ENCODE assay signal across 1 cellular context in the genomic region with DNA sequence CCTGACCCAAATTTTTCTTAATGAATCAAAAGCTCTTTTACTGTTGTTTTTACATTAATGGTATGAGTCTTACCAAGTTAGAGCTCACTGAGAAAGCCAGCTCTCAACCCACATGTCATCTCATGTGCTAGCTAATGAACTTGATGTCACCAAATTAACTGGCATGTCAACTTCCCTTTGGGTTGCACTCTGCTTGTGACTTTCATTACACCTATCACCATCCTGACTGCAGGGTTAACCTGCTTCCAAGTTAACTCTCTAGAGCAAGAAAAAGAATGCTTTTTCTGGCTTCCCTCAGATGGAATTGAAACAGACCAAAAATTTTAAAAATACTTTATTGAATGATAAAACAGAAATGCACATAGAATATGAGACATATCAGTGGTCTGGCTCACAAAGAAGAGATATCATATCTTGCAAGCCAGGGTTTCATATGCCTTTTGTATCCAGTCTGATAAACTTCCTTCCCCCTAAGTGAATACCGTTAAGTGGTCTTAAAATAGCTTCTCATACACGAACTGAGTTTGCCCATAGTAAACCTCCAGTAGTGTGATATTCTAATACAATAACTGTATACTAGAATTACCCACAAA.
A peak's percentile ranks its signal among the peaks of the same experiment; 100 is the strongest.
TF ChIP-seq lines count a peak whose summit lies in the region.

No MANE protein-coding gene starts in this region.

TF ChIP-seq in K562, 482 proteins besides CTCF, POLR2A, EP300 and RAD21 (continued from another document):
- TF ChIP-seq, protein P1, sequence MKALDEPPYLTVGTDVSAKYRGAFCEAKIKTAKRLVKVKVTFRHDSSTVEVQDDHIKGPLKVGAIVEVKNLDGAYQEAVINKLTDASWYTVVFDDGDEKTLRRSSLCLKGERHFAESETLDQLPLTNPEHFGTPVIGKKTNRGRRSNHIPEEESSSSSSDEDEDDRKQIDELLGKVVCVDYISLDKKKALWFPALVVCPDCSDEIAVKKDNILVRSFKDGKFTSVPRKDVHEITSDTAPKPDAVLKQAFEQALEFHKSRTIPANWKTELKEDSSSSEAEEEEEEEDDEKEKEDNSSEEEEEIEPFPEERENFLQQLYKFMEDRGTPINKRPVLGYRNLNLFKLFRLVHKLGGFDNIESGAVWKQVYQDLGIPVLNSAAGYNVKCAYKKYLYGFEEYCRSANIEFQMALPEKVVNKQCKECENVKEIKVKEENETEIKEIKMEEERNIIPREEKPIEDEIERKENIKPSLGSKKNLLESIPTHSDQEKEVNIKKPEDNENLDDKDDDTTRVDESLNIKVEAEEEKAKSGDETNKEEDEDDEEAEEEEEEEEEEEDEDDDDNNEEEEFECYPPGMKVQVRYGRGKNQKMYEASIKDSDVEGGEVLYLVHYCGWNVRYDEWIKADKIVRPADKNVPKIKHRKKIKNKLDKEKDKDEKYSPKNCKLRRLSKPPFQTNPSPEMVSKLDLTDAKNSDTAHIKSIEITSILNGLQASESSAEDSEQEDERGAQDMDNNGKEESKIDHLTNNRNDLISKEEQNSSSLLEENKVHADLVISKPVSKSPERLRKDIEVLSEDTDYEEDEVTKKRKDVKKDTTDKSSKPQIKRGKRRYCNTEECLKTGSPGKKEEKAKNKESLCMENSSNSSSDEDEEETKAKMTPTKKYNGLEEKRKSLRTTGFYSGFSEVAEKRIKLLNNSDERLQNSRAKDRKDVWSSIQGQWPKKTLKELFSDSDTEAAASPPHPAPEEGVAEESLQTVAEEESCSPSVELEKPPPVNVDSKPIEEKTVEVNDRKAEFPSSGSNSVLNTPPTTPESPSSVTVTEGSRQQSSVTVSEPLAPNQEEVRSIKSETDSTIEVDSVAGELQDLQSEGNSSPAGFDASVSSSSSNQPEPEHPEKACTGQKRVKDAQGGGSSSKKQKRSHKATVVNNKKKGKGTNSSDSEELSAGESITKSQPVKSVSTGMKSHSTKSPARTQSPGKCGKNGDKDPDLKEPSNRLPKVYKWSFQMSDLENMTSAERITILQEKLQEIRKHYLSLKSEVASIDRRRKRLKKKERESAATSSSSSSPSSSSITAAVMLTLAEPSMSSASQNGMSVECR (CRISPR knock-in tag; IDR thresholded peaks at IDR 0.05), result no peak
- TF ChIP-seq KLF16 (IDR thresholded peaks at IDR 0.05) (peak; percentile 38; the same call in 1 of the 2 replicates), TEAD4 (IDR thresholded peaks at IDR 0.05; ENCODE audit: low read length) (peak; percentile 82), TEAD4 (CRISPR knock-in tag; IDR thresholded peaks at IDR 0.05; ENCODE audit: borderline replicate concordance) (no peak), MEF2A (IDR thresholded peaks at IDR 0.05; ENCODE audit: control insufficient read depth, low read depth, low read length) (0 out of 2 replicates have a peak, but pooled peaks have one; percentile 35), ZNF507 (tag; conservative IDR thresholded peaks at IDR 0.05) (no peak), MCM2 (IDR thresholded peaks at IDR 0.05; ENCODE audit: low read depth) (no peak), ZNF764 (CRISPR knock-in tag; IDR thresholded peaks at IDR 0.05; ENCODE audit: low read depth) (no peak), ZNF224 (CRISPR knock-in tag; IDR thresholded peaks at IDR 0.05) (no peak), ZNF384 (IDR thresholded peaks at IDR 0.05; ENCODE audit: low read depth, low read length) (no peak), CBFA2T3 (IDR thresholded peaks at IDR 0.05) (peak; percentile 79), ELF2 (CRISPR knock-in tag; IDR thresholded peaks at IDR 0.05) (no peak), TAL1 (IDR thresholded peaks at IDR 0.05) (peak; percentile 49; the same call in 1 of the 2 replicates), TOE1 (IDR thresholded peaks at IDR 0.05; ENCODE audit: borderline replicate concordance) (no peak), TOE1 (CRISPR knock-in tag; IDR thresholded peaks at IDR 0.05; ENCODE audit: borderline replicate concordance, low read depth) (no peak), TCF3 (CRISPR knock-in tag; IDR thresholded peaks at IDR 0.05) (peak; percentile 67), ZNF324 (CRISPR knock-in tag; IDR thresholded peaks at IDR 0.05) (no peak), PML (IDR thresholded peaks at IDR 0.05; ENCODE audit: low read length) (0 out of 2 replicates have a peak, but pooled peaks have one; percentile 42), MXI1 (IDR thresholded peaks at IDR 0.05; ENCODE audit: low read depth, low read length) (no peak), DPF2 (IDR thresholded peaks at IDR 0.05) (0 out of 2 replicates have a peak, but pooled peaks have one; percentile 25), CBFA2T2 (conservative IDR thresholded peaks at IDR 0.05) (peak; percentile 56), TBP (optimal IDR thresholded peaks at IDR 0.05; ENCODE audit: low read depth, low read length) (peak; percentile 13), ZC3H4 (CRISPR knock-in tag; IDR thresholded peaks at IDR 0.05; ENCODE audit: borderline replicate concordance) (no peak), ARID1B (IDR thresholded peaks at IDR 0.05) (peak; percentile 75)
- TF ChIP-seq, protein P2, sequence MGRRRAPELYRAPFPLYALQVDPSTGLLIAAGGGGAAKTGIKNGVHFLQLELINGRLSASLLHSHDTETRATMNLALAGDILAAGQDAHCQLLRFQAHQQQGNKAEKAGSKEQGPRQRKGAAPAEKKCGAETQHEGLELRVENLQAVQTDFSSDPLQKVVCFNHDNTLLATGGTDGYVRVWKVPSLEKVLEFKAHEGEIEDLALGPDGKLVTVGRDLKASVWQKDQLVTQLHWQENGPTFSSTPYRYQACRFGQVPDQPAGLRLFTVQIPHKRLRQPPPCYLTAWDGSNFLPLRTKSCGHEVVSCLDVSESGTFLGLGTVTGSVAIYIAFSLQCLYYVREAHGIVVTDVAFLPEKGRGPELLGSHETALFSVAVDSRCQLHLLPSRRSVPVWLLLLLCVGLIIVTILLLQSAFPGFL (CRISPR knock-in tag; IDR thresholded peaks at IDR 0.05), result no peak
- TF ChIP-seq, protein P3, sequence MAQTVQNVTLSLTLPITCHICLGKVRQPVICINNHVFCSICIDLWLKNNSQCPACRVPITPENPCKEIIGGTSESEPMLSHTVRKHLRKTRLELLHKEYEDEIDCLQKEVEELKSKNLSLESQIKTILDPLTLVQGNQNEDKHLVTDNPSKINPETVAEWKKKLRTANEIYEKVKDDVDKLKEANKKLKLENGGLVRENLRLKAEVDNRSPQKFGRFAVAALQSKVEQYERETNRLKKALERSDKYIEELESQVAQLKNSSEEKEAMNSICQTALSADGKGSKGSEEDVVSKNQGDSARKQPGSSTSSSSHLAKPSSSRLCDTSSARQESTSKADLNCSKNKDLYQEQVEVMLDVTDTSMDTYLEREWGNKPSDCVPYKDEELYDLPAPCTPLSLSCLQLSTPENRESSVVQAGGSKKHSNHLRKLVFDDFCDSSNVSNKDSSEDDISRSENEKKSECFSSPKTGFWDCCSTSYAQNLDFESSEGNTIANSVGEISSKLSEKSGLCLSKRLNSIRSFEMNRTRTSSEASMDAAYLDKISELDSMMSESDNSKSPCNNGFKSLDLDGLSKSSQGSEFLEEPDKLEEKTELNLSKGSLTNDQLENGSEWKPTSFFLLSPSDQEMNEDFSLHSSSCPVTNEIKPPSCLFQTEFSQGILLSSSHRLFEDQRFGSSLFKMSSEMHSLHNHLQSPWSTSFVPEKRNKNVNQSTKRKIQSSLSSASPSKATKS (CRISPR knock-in tag; IDR thresholded peaks at IDR 0.05), result no peak
- TF ChIP-seq, protein P4, sequence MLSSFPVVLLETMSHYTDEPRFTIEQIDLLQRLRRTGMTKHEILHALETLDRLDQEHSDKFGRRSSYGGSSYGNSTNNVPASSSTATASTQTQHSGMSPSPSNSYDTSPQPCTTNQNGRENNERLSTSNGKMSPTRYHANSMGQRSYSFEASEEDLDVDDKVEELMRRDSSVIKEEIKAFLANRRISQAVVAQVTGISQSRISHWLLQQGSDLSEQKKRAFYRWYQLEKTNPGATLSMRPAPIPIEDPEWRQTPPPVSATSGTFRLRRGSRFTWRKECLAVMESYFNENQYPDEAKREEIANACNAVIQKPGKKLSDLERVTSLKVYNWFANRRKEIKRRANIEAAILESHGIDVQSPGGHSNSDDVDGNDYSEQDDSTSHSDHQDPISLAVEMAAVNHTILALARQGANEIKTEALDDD (IDR thresholded peaks at IDR 0.05), result peak; percentile 81
- TF ChIP-seq, protein P5, sequence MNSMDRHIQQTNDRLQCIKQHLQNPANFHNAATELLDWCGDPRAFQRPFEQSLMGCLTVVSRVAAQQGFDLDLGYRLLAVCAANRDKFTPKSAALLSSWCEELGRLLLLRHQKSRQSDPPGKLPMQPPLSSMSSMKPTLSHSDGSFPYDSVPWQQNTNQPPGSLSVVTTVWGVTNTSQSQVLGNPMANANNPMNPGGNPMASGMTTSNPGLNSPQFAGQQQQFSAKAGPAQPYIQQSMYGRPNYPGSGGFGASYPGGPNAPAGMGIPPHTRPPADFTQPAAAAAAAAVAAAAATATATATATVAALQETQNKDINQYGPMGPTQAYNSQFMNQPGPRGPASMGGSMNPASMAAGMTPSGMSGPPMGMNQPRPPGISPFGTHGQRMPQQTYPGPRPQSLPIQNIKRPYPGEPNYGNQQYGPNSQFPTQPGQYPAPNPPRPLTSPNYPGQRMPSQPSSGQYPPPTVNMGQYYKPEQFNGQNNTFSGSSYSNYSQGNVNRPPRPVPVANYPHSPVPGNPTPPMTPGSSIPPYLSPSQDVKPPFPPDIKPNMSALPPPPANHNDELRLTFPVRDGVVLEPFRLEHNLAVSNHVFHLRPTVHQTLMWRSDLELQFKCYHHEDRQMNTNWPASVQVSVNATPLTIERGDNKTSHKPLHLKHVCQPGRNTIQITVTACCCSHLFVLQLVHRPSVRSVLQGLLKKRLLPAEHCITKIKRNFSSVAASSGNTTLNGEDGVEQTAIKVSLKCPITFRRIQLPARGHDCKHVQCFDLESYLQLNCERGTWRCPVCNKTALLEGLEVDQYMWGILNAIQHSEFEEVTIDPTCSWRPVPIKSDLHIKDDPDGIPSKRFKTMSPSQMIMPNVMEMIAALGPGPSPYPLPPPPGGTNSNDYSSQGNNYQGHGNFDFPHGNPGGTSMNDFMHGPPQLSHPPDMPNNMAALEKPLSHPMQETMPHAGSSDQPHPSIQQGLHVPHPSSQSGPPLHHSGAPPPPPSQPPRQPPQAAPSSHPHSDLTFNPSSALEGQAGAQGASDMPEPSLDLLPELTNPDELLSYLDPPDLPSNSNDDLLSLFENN (IDR thresholded peaks at IDR 0.05; ENCODE audit: low read depth in 2 of 2, low read length in 2 of 2), result no peak
- TF ChIP-seq, protein P6, sequence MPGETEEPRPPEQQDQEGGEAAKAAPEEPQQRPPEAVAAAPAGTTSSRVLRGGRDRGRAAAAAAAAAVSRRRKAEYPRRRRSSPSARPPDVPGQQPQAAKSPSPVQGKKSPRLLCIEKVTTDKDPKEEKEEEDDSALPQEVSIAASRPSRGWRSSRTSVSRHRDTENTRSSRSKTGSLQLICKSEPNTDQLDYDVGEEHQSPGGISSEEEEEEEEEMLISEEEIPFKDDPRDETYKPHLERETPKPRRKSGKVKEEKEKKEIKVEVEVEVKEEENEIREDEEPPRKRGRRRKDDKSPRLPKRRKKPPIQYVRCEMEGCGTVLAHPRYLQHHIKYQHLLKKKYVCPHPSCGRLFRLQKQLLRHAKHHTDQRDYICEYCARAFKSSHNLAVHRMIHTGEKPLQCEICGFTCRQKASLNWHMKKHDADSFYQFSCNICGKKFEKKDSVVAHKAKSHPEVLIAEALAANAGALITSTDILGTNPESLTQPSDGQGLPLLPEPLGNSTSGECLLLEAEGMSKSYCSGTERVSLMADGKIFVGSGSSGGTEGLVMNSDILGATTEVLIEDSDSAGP (CRISPR knock-in tag; IDR thresholded peaks at IDR 0.05), result no peak
